9 cellular contexts compared by ENCODE assay signal in the genomic region with DNA sequence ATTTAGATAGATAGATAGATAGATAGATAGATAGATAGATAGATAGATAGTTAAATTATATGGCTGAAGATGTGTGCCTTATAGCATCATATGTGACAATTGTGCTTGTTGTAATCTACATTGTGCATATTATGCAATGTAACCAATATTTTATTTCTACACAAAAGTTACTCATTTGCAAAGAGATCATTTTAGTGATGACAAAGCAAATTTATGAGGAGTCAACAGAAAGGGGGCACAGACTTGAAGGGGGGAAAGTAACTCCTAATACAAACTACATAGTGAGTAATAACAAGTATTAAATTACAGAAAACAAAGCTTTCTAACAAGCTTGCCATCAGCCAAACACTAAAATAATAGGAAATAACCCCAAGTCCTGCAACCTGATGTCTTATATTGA.
"Had no signal": no experiment of that assay in that cellular context is flagged by ENCODE, and none has a peak within 500 bp of the region (broad histone marks: within the 10 kb centered on the region; RNA-seq: fewer than 3 reads in every experiment).

No MANE protein-coding gene starts in this region.

- DNase-seq: H9, HCEC 1CT, Karpas-422, KBM-7 had no signal

- FAIRE-seq: H1, H54, HTR-8/SVneo had no signal

- H2AFZ ChIP-seq: GM23338 had no signal

- H3K4me2 ChIP-seq: GM23338, KMS-11 had no signal

- H3K9ac ChIP-seq: KMS-11 had no signal

- H3K27ac ChIP-seq: KMS-11 had no signal

- H3K4me3 ChIP-seq: GM23338 had no signal

- ATAC-seq: GM23338 had no signal
